10 cellular contexts compared by ENCODE assay signal in genomic region chr6:157099912-157100593, GRCh38.
DNase-seq lines count a peak whose midpoint lies in the region; ATAC-seq, FAIRE-seq and TF ChIP-seq lines count a peak whose summit lies in the region.
"Had no signal": no experiment of that assay in that cellular context is flagged by ENCODE, and none has a peak within 500 bp of the region (broad histone marks: within the 10 kb centered on the region; RNA-seq: fewer than 3 reads in every experiment).

No MANE protein-coding gene starts in this region.

- no peak overlapping the region for H3K4me3 ChIP-seq in endothelial cell of umbilical vein (replicated peaks in 1 of 3; ENCODE audit: insufficient read depth in 1 of 3, low read depth in 1 of 3, low read length in 3 of 3)
- H3K4me3 ChIP-seq: body of pancreas, skin epidermis had no signal

- H3K27me3 ChIP-seq in endothelial cell of umbilical vein (ENCODE audit: control insufficient read depth in 2 of 2, insufficient read depth in 2 of 2, low read length in 2 of 2) = no peaks in the 10 kb centered on the region
- H3K27me3 ChIP-seq: body of pancreas had no signal

- no peaks in the 10 kb centered on the region for H3K36me3 ChIP-seq in endothelial cell of umbilical vein (ENCODE audit: control insufficient read depth in 2 of 2, extremely low read depth in 1 of 2, insufficient read depth in 2 of 2, low read length in 2 of 2)

- peak overlapping the region; percentile 21 for H3K27ac ChIP-seq in endothelial cell of umbilical vein (ENCODE audit: insufficient read depth, low read depth, low read length)
- H3K27ac ChIP-seq: body of pancreas had no signal

- H3K27me3 Mint-ChIP-seq in T-helper 17 cell = no peaks in the 10 kb centered on the region
- H3K27me3 Mint-ChIP-seq in stimulated activated naive CD8-positive, alpha-beta T cell treated with anti-CD3 and anti-CD28 coated beads, Interleukin-15, Interleukin-2, amounts not matched to agents 100 ng/mL and 50 ng/mL, for 24 hours = no peaks in the 10 kb centered on the region

- H3K9me3 ChIP-seq in T-helper 17 cell (ENCODE audit: control insufficient read depth, low read length, poor library complexity, severe bottlenecking) (no peaks in the 10 kb centered on the region), endothelial cell of umbilical vein (replicated peaks; ENCODE audit: control insufficient read depth, insufficient read depth, low read length) (no peaks in the 10 kb centered on the region)
- H3K9me3 ChIP-seq: body of pancreas had no signal

- no peak for TF ChIP-seq CTCF in endothelial cell of umbilical vein (IDR thresholded peaks at IDR 0.05; ENCODE audit: extremely low read depth in 1 of 2, insufficient read depth in 1 of 2, low read depth in 1 of 2, low read length in 2 of 2)

- intact Hi-C loops in endothelial cell of umbilical vein (cut with micrococcal nuclease) = loop anchor here (1.0 kb wide), 1 partner anchor 11 kb away; no protein-coding TSS in a partner anchor

- FAIRE-seq in endothelial cell of umbilical vein (lab: Jason Lieb, UNC) = peak; percentile 89

- H4K20me1 ChIP-seq in endothelial cell of umbilical vein (replicated peaks; ENCODE audit: control insufficient read depth, extremely low read depth, insufficient read depth, low read length) = no peaks in the 10 kb centered on the region

- peaks cover 10% of the 10 kb centered on the region for H3K4me1 ChIP-seq in endothelial cell of umbilical vein (ENCODE audit: control insufficient read depth, extremely low read depth, insufficient read depth, low read length)

- no peaks in the 10 kb centered on the region for H3K9me1 ChIP-seq in endothelial cell of umbilical vein (replicated peaks; ENCODE audit: control insufficient read depth, extremely low read depth, insufficient read depth, low read length)

- no peak for TF ChIP-seq POLR2A in endothelial cell of umbilical vein (IDR thresholded peaks at IDR 0.05; ENCODE audit: low read depth, low read length)

- H3K27ac Mint-ChIP-seq in T-helper 17 cell = peak overlapping the region; percentile 86
- H3K27ac Mint-ChIP-seq in stimulated activated naive CD8-positive, alpha-beta T cell treated with anti-CD3 and anti-CD28 coated beads, Interleukin-15, Interleukin-2, amounts not matched to agents 100 ng/mL and 50 ng/mL, for 24 hours = peak overlapping the region; percentile 81

- dilution Hi-C loops in endothelial cell of umbilical vein (cut with MboI; ENCODE audit: extremely low pct_ligation_motif_present, low sequenced_read_pairs) = no loop called here

- POLR2A ChIA-PET in endothelial cell of umbilical vein (lab: Charles Lee) = no interaction called here

- H3K9me3 Mint-ChIP-seq in stimulated activated naive CD8-positive, alpha-beta T cell treated with anti-CD3 and anti-CD28 coated beads, Interleukin-15, Interleukin-2, amounts not matched to agents 100 ng/mL and 50 ng/mL, for 24 hours = no peaks in the 10 kb centered on the region

- DNase-seq in T-helper 17 cell = peak in 1 of 3 donors; percentile 5
- DNase-seq in endothelial cell of umbilical vein (ENCODE audit: low read depth, low spot score) = peak; percentile 65
- DNase-seq in NCI-H748 treated with DMSO at 0.1 percent for 48 hours (lab: John Stamatoyannopoulos, UW) = no peak
- DNase-seq in A172 (ENCODE audit: low spot score) = no peak
- no peak for DNase-seq in NCI-H1092 (lab: John Stamatoyannopoulos, UW)

- no peaks in the 10 kb centered on the region for H3K79me2 ChIP-seq in endothelial cell of umbilical vein (ENCODE audit: control insufficient read depth, insufficient read depth, low read length)

- H2AFZ ChIP-seq in endothelial cell of umbilical vein (ENCODE audit: low read depth, low read length) = peak overlapping the region; percentile 52

- peak overlapping the region; percentile 60 for H3K4me2 ChIP-seq in endothelial cell of umbilical vein (ENCODE audit: insufficient read depth, low read length)

- peak; percentile 99 for ATAC-seq in GM18502 (IDR thresholded peaks at IDR 0.05; ENCODE audit: poor library complexity, unreplicated experiment)
- peak; percentile 99 for ATAC-seq in HG02678 (IDR thresholded peaks at IDR 0.05; ENCODE audit: unreplicated experiment)
- peak; percentile 96 for ATAC-seq in T-helper 17 cell
- ATAC-seq: body of pancreas had no signal

- peaks cover 7% of the 10 kb centered on the region for H3K36me3 Mint-ChIP-seq in T-helper 17 cell (ENCODE audit: low read depth)
- peaks cover 32% of the 10 kb centered on the region for H3K36me3 Mint-ChIP-seq in stimulated activated naive CD8-positive, alpha-beta T cell treated with anti-CD3 and anti-CD28 coated beads, Interleukin-15, Interleukin-2, amounts not matched to agents 100 ng/mL and 50 ng/mL, for 24 hours (ENCODE audit: low read depth)

- no peak overlapping the region for H3K9ac ChIP-seq in endothelial cell of umbilical vein (replicated peaks; ENCODE audit: extremely low read depth, insufficient read depth, low read length)

- BruUV-seq in endothelial cell of umbilical vein (replicated peaks; lab: Mats Ljungman, UMichigan) = no TSS peak

- peak overlapping the region; percentile 21 for H3K4me3 Mint-ChIP-seq in T-helper 17 cell
- peak overlapping the region; percentile 52 for H3K4me3 Mint-ChIP-seq in stimulated activated naive CD8-positive, alpha-beta T cell treated with anti-CD3 and anti-CD28 coated beads, Interleukin-15, Interleukin-2, amounts not matched to agents 100 ng/mL and 50 ng/mL, for 24 hours

- peaks cover 27% of the 10 kb centered on the region for H3K4me1 Mint-ChIP-seq in T-helper 17 cell
- H3K4me1 Mint-ChIP-seq in stimulated activated naive CD8-positive, alpha-beta T cell treated with anti-CD3 and anti-CD28 coated beads, Interleukin-15, Interleukin-2, amounts not matched to agents 100 ng/mL and 50 ng/mL, for 24 hours (ENCODE audit: low read depth) = peaks cover 58% of the 10 kb centered on the region

- CTCF ChIA-PET in endothelial cell of umbilical vein (lab: Charles Lee) = interaction anchor here (1.3 to 1.4 kb wide), 2 partner anchors 17 to 54 kb away, joined by 4 to 6 read pairs; no protein-coding TSS in a partner anchor

TF ChIP-seq in endothelial cell of umbilical vein, 7 proteins besides CTCF, POLR2A, EP300 and RAD21:
- TF ChIP-seq MAX (IDR thresholded peaks at IDR 0.05; ENCODE audit: insufficient read depth, insufficient read length) (no peak), GATA2 (IDR thresholded peaks at IDR 0.05; ENCODE audit: insufficient read depth, insufficient read length, low read depth, low read length) (peak; percentile 54), JUN (IDR thresholded peaks at IDR 0.05; ENCODE audit: borderline replicate concordance, insufficient read depth, insufficient read length, low read depth) (no peak)
